36 cellular contexts compared by ENCODE assay signal in genomic region chr22:42986115-42986514, GRCh38. TPM values are rescaled to one million over a fixed set of nuclear protein-coding genes. Genes with fewer than 3 reads are reported as not detected.
DNase-seq lines count a peak whose midpoint lies in the region; ATAC-seq, FAIRE-seq and TF ChIP-seq lines count a peak whose summit lies in the region.
"Had no signal": no experiment of that assay in that cellular context is flagged by ENCODE, and none has a peak within 500 bp of the region (broad histone marks: within the 10 kb centered on the region; RNA-seq: fewer than 3 reads in every experiment).

No MANE protein-coding gene starts in this region.

- H4K91ac ChIP-seq in neuronal stem cell (ENCODE audit: low read depth, low read length, poor library complexity), result no peak overlapping the region

- no peak overlapping the region for H3K23ac ChIP-seq in neuronal stem cell (ENCODE audit: low read depth, low read length, poor library complexity)

- no peaks in the 10 kb centered on the region for H3K9me3 ChIP-seq in CD4-positive, alpha-beta T cell (ENCODE audit: control insufficient read depth, low read length)
- H3K9me3 ChIP-seq in hepatocyte (ENCODE audit: low read depth) (no peaks in the 10 kb centered on the region), neuronal stem cell (replicated peaks in 1 of 2; ENCODE audit: control insufficient read depth in 2 of 2, insufficient read depth in 1 of 2, low read depth in 1 of 2, low read length in 2 of 2) (peaks cover 0 to 1% of the 10 kb centered on the region in 2 donors)
- H3K9me3 ChIP-seq: MG63, tibial artery had no signal

- intact Hi-C loops in CD4-positive, alpha-beta T cell (cut with DNase I, micrococcal nuclease), result no loop called here

- WGBS in hepatocyte (ENCODE audit: low lambda C conversion rate, missing lambda C conversion rate), result 82% methylated on average over 13 of the region's 13 CpGs
- WGBS in neuronal stem cell (ENCODE audit: extremely low coverage in 2 of 2, insufficient read length in 2 of 2, insufficient replicate concordance in 1 of 2), 2 donors, result no CpG with 5 or more reads among the region's 13 CpGs

- H3K4me3 ChIP-seq in hepatocyte (no peak overlapping the region), neuronal stem cell (ENCODE audit: low read length in 2 of 2) (no peak overlapping the region)
- H3K4me3 ChIP-seq: GM23248, MG63, tibial artery had no signal

- ATAC-seq in CD4-positive, alpha-beta T cell (ENCODE audit: poor library complexity), result no peak
- ATAC-seq in WTC11, result no peak
- no peak for ATAC-seq in HG03095 (IDR thresholded peaks at IDR 0.05; ENCODE audit: unreplicated experiment)
- ATAC-seq in HG02870 (IDR thresholded peaks at IDR 0.05; ENCODE audit: unreplicated experiment), result no peak
- ATAC-seq: activated T-cell treated with anti-CD3 and anti-CD28 coated beads, Interleukin-2, amount 50 U/mL, for 72 hours; CD8-positive, alpha-beta T cell; PC-3; SK-N-SH treated with all-trans-retinoic acid at 6 μM for 48 hours; stimulated activated naive CD8-positive, alpha-beta T cell treated with anti-CD3 and anti-CD28 coated beads, Interleukin-15, amount 100 ng/mL, for 72 hours had no signal

- peaks cover 17% of the 10 kb centered on the region for H3K79me1 ChIP-seq in neuronal stem cell (ENCODE audit: low read depth, low read length)

- peaks cover 30% of the 10 kb centered on the region for H3K4me1 Mint-ChIP-seq in CD4-positive, alpha-beta T cell (ENCODE audit: low read depth)
- peaks cover 50% of the 10 kb centered on the region for H3K4me1 Mint-ChIP-seq in WTC11

- no peaks in the 10 kb centered on the region for H3K9me2 ChIP-seq in hepatocyte (replicated peaks; ENCODE audit: insufficient read depth)

- no peaks in the 10 kb centered on the region for H3K27me3 Mint-ChIP-seq in CD4-positive, alpha-beta T cell
- no peaks in the 10 kb centered on the region for H3K27me3 Mint-ChIP-seq in WTC11 (ENCODE audit: low read depth)
- H3K27me3 Mint-ChIP-seq: stimulated activated naive CD8-positive, alpha-beta T cell treated with anti-CD3 and anti-CD28 coated beads, Interleukin-15, amount 100 ng/mL, for 72 hours had no signal

- peaks cover 40% of the 10 kb centered on the region for H4K20me1 ChIP-seq in hepatocyte (ENCODE audit: insufficient read depth, poor library complexity, severe bottlenecking)

- H3K4me2 ChIP-seq in hepatocyte, result no peak overlapping the region
- no peak overlapping the region for H3K4me2 ChIP-seq in neuronal stem cell (ENCODE audit: insufficient read depth, low read length, poor library complexity, severe bottlenecking)
- H3K4me2 ChIP-seq: KMS-11 had no signal

- H3K36me3 Mint-ChIP-seq in CD4-positive, alpha-beta T cell (ENCODE audit: low read depth), result peaks cover 5% of the 10 kb centered on the region
- peaks cover 3% of the 10 kb centered on the region; the same call in 1 of the 2 replicates for H3K36me3 Mint-ChIP-seq in WTC11

- POLR2A ChIA-PET in CD4-positive, alpha-beta T cell (lab: Charles Lee), result no interaction called here
- POLR2A ChIA-PET in WTC11 (lab: Charles Lee), result interaction anchor here (0.6 kb wide), 1 partner anchor 65 kb away, joined by 5 read pairs; no protein-coding TSS in a partner anchor

- no peak overlapping the region for H4K8ac ChIP-seq in neuronal stem cell (ENCODE audit: low read depth, low read length)

- peaks cover 85% of the 10 kb centered on the region for H3K79me2 ChIP-seq in hepatocyte

- no peak overlapping the region for H2BK5ac ChIP-seq in neuronal stem cell (ENCODE audit: low read length)

- H3K18ac ChIP-seq in neuronal stem cell (ENCODE audit: low read length), result peak overlapping the region; percentile 66

- H2BK12ac ChIP-seq in neuronal stem cell (ENCODE audit: low read length), result no peak overlapping the region

- no peak overlapping the region for H3K14ac ChIP-seq in neuronal stem cell (ENCODE audit: low read length)

- H2AFZ ChIP-seq in hepatocyte, result no peak overlapping the region
- H2AFZ ChIP-seq in neuronal stem cell (ENCODE audit: low read length), result no peak overlapping the region
- H2AFZ ChIP-seq: GM23248 had no signal

- no peak overlapping the region for H3K9ac ChIP-seq in neuronal stem cell (ENCODE audit: low read depth, low read length, poor library complexity)
- H3K9ac ChIP-seq: GM23248, KMS-11 had no signal

- CTCF ChIA-PET in CD4-positive, alpha-beta T cell (lab: Charles Lee), result no interaction called here
- CTCF ChIA-PET in WTC11 (lab: Charles Lee), result no interaction called here

- no peaks in the 10 kb centered on the region for H3K27me3 ChIP-seq in CD4-positive, alpha-beta T cell (ENCODE audit: control insufficient read depth, insufficient read depth, low read length)
- H3K27me3 ChIP-seq in hepatocyte (no peaks in the 10 kb centered on the region), neuronal stem cell (ENCODE audit: control insufficient read depth in 3 of 3, insufficient read depth in 3 of 3, low read depth in 1 of 3, low read length in 3 of 3) (no peaks in the 10 kb centered on the region)
- H3K27me3 ChIP-seq: MG63, tibial artery had no signal

- peak overlapping the region; percentile 17 for H3K27ac Mint-ChIP-seq in CD4-positive, alpha-beta T cell
- H3K27ac Mint-ChIP-seq in WTC11, result peak overlapping the region; percentile 93
- H3K27ac Mint-ChIP-seq: activated T-cell treated with anti-CD3 and anti-CD28 coated beads, Interleukin-2, amount 50 U/mL, for 72 hours; CD8-positive, alpha-beta T cell; T-helper 1 cell treated with Interleukin-12 subunit alpha and Interleukin-12 subunit beta and Interleukin-4 antibody, amounts not matched to agents 30 μg/mL and 1 μg/mL, for 36 hours had no signal

- H2AK5ac ChIP-seq in neuronal stem cell (ENCODE audit: low read depth, low read length), result no peak overlapping the region

- H3K36me3 ChIP-seq in hepatocyte (replicated peaks; ENCODE audit: insufficient read depth, low read depth) (no peaks in the 10 kb centered on the region), neuronal stem cell (replicated peaks in 1 of 2; ENCODE audit: control insufficient read depth in 2 of 2, insufficient read depth in 2 of 2, low read length in 2 of 2) (no peaks in the 10 kb centered on the region)
- H3K36me3 ChIP-seq: MG63, tibial artery had no signal

- no peak overlapping the region for H3K27ac ChIP-seq in CD4-positive, alpha-beta T cell (ENCODE audit: low read depth, low read length)
- H3K27ac ChIP-seq in hepatocyte, result peak overlapping the region; percentile 48
- H3K27ac ChIP-seq in neuronal stem cell (replicated peaks; ENCODE audit: low read length), result no peak overlapping the region
- H3K27ac ChIP-seq: GM23248, HL-60, KMS-11, tibial artery had no signal

- no peak for DNase-seq in CD4-positive, alpha-beta T cell
- DNase-seq in WTC11 (ENCODE audit: low spot score), result no peak
- no peak for DNase-seq in hepatocyte (ENCODE audit: low spot score)
- no peak for DNase-seq in neuronal stem cell (ENCODE audit: low spot score)
- DNase-seq in frontal cortex (ENCODE audit: low spot score in 2 of 2), result no peak
- DNase-seq in activated CD4-positive, alpha-beta T cell treated with anti-CD3 and anti-CD28 coated beads, Interleukin-2, amount 50 U/mL, for 1 hour, result no peak
- DNase-seq: activated CD4-positive, alpha-beta T cell treated with anti-CD3 and anti-CD28 coated beads, Interleukin-2, amount 50 U/mL, for 4 hours; activated naive CD4-positive, alpha-beta T cell; activated T-cell treated with anti-CD3 and anti-CD28 coated beads, Interleukin-2, amount 50 U/mL, for 72 hours; amniotic stem cell; CD8-positive, alpha-beta T cell; DMS 273 treated with DMSO at 0.1 percent for 48 hours; effector memory CD4-positive, alpha-beta T cell; erythroblast; GM23248; HFFc6; MG63; NCI-H2029; NCI-H69; PC-3; posterior cingulate gyrus; Right ventricle myocardium superior; stimulated activated CD8-positive, alpha-beta memory T cell treated with anti-CD3 and anti-CD28 coated beads, Interleukin-4, amount 100 ng/mL, for 48 hours; stimulated activated naive CD8-positive, alpha-beta T cell treated with anti-CD3 and anti-CD28 coated beads, Interleukin-15, amount 100 ng/mL, for 72 hours had no signal

- peak overlapping the region; percentile 58 for H3K4ac ChIP-seq in neuronal stem cell (ENCODE audit: low read length)

- no peak overlapping the region for H3K4me3 Mint-ChIP-seq in CD4-positive, alpha-beta T cell
- no peak overlapping the region for H3K4me3 Mint-ChIP-seq in WTC11
- H3K4me3 Mint-ChIP-seq: activated T-cell treated with anti-CD3 and anti-CD28 coated beads, Interleukin-2, amount 50 U/mL, for 72 hours; CD8-positive, alpha-beta T cell; HFFc6; stimulated activated naive CD8-positive, alpha-beta T cell treated with anti-CD3 and anti-CD28 coated beads, Interleukin-15, amount 100 ng/mL, for 72 hours; T-helper 1 cell treated with Interleukin-12 subunit alpha and Interleukin-12 subunit beta and Interleukin-4 antibody, amounts not matched to agents 30 μg/mL and 1 μg/mL, for 36 hours had no signal

- peaks cover 17% of the 10 kb centered on the region for H3K4me1 ChIP-seq in hepatocyte (ENCODE audit: insufficient read depth)
- peaks cover 17 to 25% of the 10 kb centered on the region in 2 donors for H3K4me1 ChIP-seq in neuronal stem cell (ENCODE audit: control insufficient read depth in 2 of 2, insufficient read depth in 1 of 2, low read depth in 1 of 2, low read length in 2 of 2)

- H2BK15ac ChIP-seq in neuronal stem cell (ENCODE audit: low read length), result no peak overlapping the region

- no peak overlapping the region for H2BK120ac ChIP-seq in neuronal stem cell (ENCODE audit: low read depth, low read length)

- FAIRE-seq in frontal cortex (lab: Jason Lieb, UNC), result no peak
- FAIRE-seq: colon, GM18507, keratinocyte, TTC549 had no signal

- no peaks in the 10 kb centered on the region for H3K9me3 Mint-ChIP-seq in CD4-positive, alpha-beta T cell
- no peaks in the 10 kb centered on the region for H3K9me3 Mint-ChIP-seq in WTC11
- H3K9me3 Mint-ChIP-seq: activated T-cell treated with anti-CD3 and anti-CD28 coated beads, Interleukin-2, amount 50 U/mL, for 72 hours; CD8-positive, alpha-beta T cell; HFFc6; nephron; stimulated activated naive CD8-positive, alpha-beta T cell treated with anti-CD3 and anti-CD28 coated beads, Interleukin-15, amount 100 ng/mL, for 72 hours; T-helper 1 cell treated with Interleukin-12 subunit alpha and Interleukin-12 subunit beta and Interleukin-4 antibody, amounts not matched to agents 30 μg/mL and 1 μg/mL, for 36 hours had no signal

- TF ChIP-seq CTCF in CD4-positive, alpha-beta T cell (IDR thresholded peaks at IDR 0.05), result no peak
- TF ChIP-seq CTCF in WTC11 (IDR thresholded peaks at IDR 0.05) (no peak), hepatocyte (IDR thresholded peaks at IDR 0.05; ENCODE audit: poor library complexity) (no peak)

TF ChIP-seq in WTC11, 78 proteins besides CTCF, POLR2A, EP300 and RAD21 (continues in another document):
- TF ChIP-seq CREM (CRISPR knock-in tag; IDR thresholded peaks at IDR 0.05), result no peak

RNA-seq across cellular contexts. Expression of gene PACSIN2, which starts 28.8 kb away (rescaled TPM):
- 10 to 100 TPM; 23.3 to 25.5 TPM for total RNA-seq in CD4-positive, alpha-beta T cell
- total RNA-seq in WTC11 (2021) (64.1 to 70.5 TPM (median 69.0 TPM) in 3 replicates), hepatocyte (77.7 and 87.4 TPM in 2 replicates), frontal cortex (24.5 TPM)
- polyA plus RNA-seq in hepatocyte, result 85.5 and 86.3 TPM in 2 replicates
- polyA plus RNA-seq in neuronal stem cell (2013, experiment 1 of 2), result 34.2 TPM
- polyA plus RNA-seq in neuronal stem cell (2013, experiment 2 of 2), result 34.2 TPM
